Comparison of ENCODE assay signal across 13 cellular contexts in genomic region chr14:38616959-38617358, GRCh38.
DNase-seq lines count a peak whose midpoint lies in the region; ATAC-seq lines count a peak whose summit lies in the region.
"Had no signal": no experiment of that assay in that cellular context is flagged by ENCODE, and none has a peak within 500 bp of the region (broad histone marks: within the 10 kb centered on the region; RNA-seq: fewer than 3 reads in every experiment).

No MANE protein-coding gene starts in this region.

- peaks cover 19% of the 10 kb centered on the region for H3K4me1 ChIP-seq in SJCRH30
- no peaks in the 10 kb centered on the region for H3K4me1 ChIP-seq in trophoblast cell (ENCODE audit: control insufficient read depth in 1 of 2, insufficient read depth in 2 of 2, low read length in 2 of 2)
- H3K4me1 ChIP-seq: ascending aorta had no signal

- no peak overlapping the region for H4K8ac ChIP-seq in trophoblast cell (ENCODE audit: low read depth, low read length)

- H2AFZ ChIP-seq in trophoblast cell (ENCODE audit: insufficient read depth, low read length, poor library complexity), result no peak overlapping the region

- H3K27me3 ChIP-seq in SJCRH30 (no peaks in the 10 kb centered on the region), trophoblast cell (ENCODE audit: insufficient read depth, low read length) (no peaks in the 10 kb centered on the region)
- H3K27me3 ChIP-seq: ascending aorta had no signal

- no peaks in the 10 kb centered on the region for H3K36me3 ChIP-seq in SJCRH30
- no peaks in the 10 kb centered on the region for H3K36me3 ChIP-seq in trophoblast cell (ENCODE audit: control insufficient read depth in 1 of 2, insufficient read depth in 2 of 2, low read length in 2 of 2)
- H3K36me3 ChIP-seq: ascending aorta had no signal

- no peak overlapping the region for H2BK5ac ChIP-seq in trophoblast cell (ENCODE audit: low read depth, low read length, poor library complexity)

- no peak for ATAC-seq in HG03039 (IDR thresholded peaks at IDR 0.05; ENCODE audit: unreplicated experiment)
- ATAC-seq: activated T-helper 17 cell treated with anti-CD3 and anti-CD28 coated beads, Interleukin-2, amount 50 U/mL, for 72 hours; CD8-positive, alpha-beta T cell had no signal

- H3K4me3 ChIP-seq in SJCRH30 (peak overlapping the region; percentile 26), trophoblast cell (ENCODE audit: low read depth, low read length) (no peak overlapping the region)
- H3K4me3 ChIP-seq: ascending aorta had no signal

- H3K27ac ChIP-seq in SJCRH30 (peak overlapping the region; percentile 88), trophoblast cell (ENCODE audit: low read depth, low read length) (no peak overlapping the region)
- H3K27ac ChIP-seq: ascending aorta had no signal

- no peak overlapping the region for H3K23ac ChIP-seq in trophoblast cell (ENCODE audit: low read length)

- DNase-seq in G401 (ENCODE audit: low spot score), result peak; percentile 14
- DNase-seq in NCI-H128 (lab: John Stamatoyannopoulos, UW; ENCODE audit: unreplicated experiment), result peak; percentile 48
- peak; percentile 95 to 98 for DNase-seq in SJCRH30
- peak; percentile 47 to 78 for DNase-seq in trophoblast cell
- DNase-seq in activated effector memory CD4-positive, alpha-beta T cell treated with Interleukin-2 at 50 U/mL for 16 hours, result no peak
- DNase-seq in activated CD8-positive, alpha-beta memory T cell treated with anti-CD3 and anti-CD28 coated beads, Interleukin-2, amount 50 U/mL, for 48 hours, result no peak
- DNase-seq: activated CD4-positive, alpha-beta T cell treated with anti-CD3 and anti-CD28 coated beads, Interleukin-2, amount 50 U/mL, for 4 hours; CD8-positive, alpha-beta T cell; HCEC 1CT; stimulated activated naive CD4-positive, alpha-beta T cell treated with Interleukin-2 at 50 U/mL for 16 hours had no signal

- in situ Hi-C loops in G401 (cut with HindIII; ENCODE audit: low sequenced_read_pairs), result no loop called here

- H2BK12ac ChIP-seq in trophoblast cell (ENCODE audit: low read length), result no peak overlapping the region

- no peak overlapping the region for H3K18ac ChIP-seq in trophoblast cell (ENCODE audit: low read length)

- no peak overlapping the region for H4K12ac ChIP-seq in trophoblast cell (ENCODE audit: low read depth, low read length)

- H3K4ac ChIP-seq in trophoblast cell (ENCODE audit: low read depth, low read length), result no peak overlapping the region

- no peak overlapping the region for H2BK120ac ChIP-seq in trophoblast cell (ENCODE audit: insufficient read depth, low read length, poor library complexity)

- no peak overlapping the region for H3K14ac ChIP-seq in trophoblast cell (ENCODE audit: low read length)

- no peak overlapping the region for H2AK5ac ChIP-seq in trophoblast cell (ENCODE audit: low read length)

- no peak overlapping the region for H3K9ac ChIP-seq in trophoblast cell (ENCODE audit: low read length)

- H3K9me3 ChIP-seq in SJCRH30 (replicated peaks), result no peaks in the 10 kb centered on the region
- no peaks in the 10 kb centered on the region for H3K9me3 ChIP-seq in trophoblast cell (ENCODE audit: insufficient read depth, low read depth, low read length)
- H3K9me3 ChIP-seq: ascending aorta had no signal

- no peaks in the 10 kb centered on the region for H3K79me1 ChIP-seq in trophoblast cell (ENCODE audit: low read length)

- no CpG with 5 or more reads among the region's 4 CpGs for WGBS in trophoblast cell (ENCODE audit: extremely low coverage, insufficient coverage, insufficient read length)

- no peak overlapping the region for H3K4me2 ChIP-seq in trophoblast cell (ENCODE audit: low read length)

- no peak overlapping the region for H4K91ac ChIP-seq in trophoblast cell (ENCODE audit: low read depth, low read length)

- H3K79me2 ChIP-seq in trophoblast cell (ENCODE audit: control insufficient read depth, insufficient read depth, low read length, poor library complexity), result no peaks in the 10 kb centered on the region

Comparison
In these comparisons a context has a peak if more than half of its experiments do, and no peak if none do; other contexts are left out.
1. DNase-seq: peak in G401 (single experiment), NCI-H128 (single experiment), SJCRH30 (2 of 2) and trophoblast cell (2 of 2); none in activated effector memory CD4-positive, alpha-beta T cell treated with Interleukin-2 at 50 U/mL for 16 hours (single experiment) and activated CD8-positive, alpha-beta memory T cell treated with anti-CD3 and anti-CD28 coated beads, Interleukin-2, amount 50 U/mL, for 48 hours (single experiment).